Comparison of ENCODE assay signal across 9 cellular contexts in genomic region chr14:100297320-100298300, GRCh38. TPM values are rescaled to one million over a fixed set of nuclear protein-coding genes. Genes with fewer than 3 reads are reported as not detected.
DNase-seq lines count a peak whose midpoint lies in the region; ATAC-seq and TF ChIP-seq lines count a peak whose summit lies in the region.
"Had no signal": no experiment of that assay in that cellular context is flagged by ENCODE, and none has a peak within 500 bp of the region (broad histone marks: within the 10 kb centered on the region; RNA-seq: fewer than 3 reads in every experiment).

No MANE protein-coding gene starts in this region.

- DNase-seq in GDM1 (lab: John Stamatoyannopoulos, UW) (peak; percentile 61), Karpas-422 (peak; percentile 90), dermis microvascular lymphatic vessel endothelial cell (ENCODE audit: low read depth in 2 of 2) (peak; percentile 50 to 70), NCI-H526 (lab: John Stamatoyannopoulos, UW) (no peak), erythroblast (lab: John Stamatoyannopoulos, UW) (no peak), SW480 (ENCODE audit: low spot score) (no peak)
- DNase-seq in naive thymus-derived CD4-positive, alpha-beta T cell, result no peak

- peaks cover 68% of the 10 kb centered on the region for H3K4me1 ChIP-seq in Karpas-422 (ENCODE audit: low read length)
- no peaks in the 10 kb centered on the region for H3K4me1 ChIP-seq in naive thymus-derived CD4-positive, alpha-beta T cell (ENCODE audit: control insufficient read depth in 2 of 2, insufficient read depth in 2 of 2, low read length in 2 of 2)

- 0 out of 2 replicates have a peak, but pooled peaks cover 9% of the 10 kb centered on the region for H4K20me1 ChIP-seq in Karpas-422 (ENCODE audit: insufficient read depth, low read depth, low read length)

- peak; percentile 87 for ATAC-seq in GM21529 (IDR thresholded peaks at IDR 0.05; ENCODE audit: unreplicated experiment)
- ATAC-seq in naive thymus-derived CD4-positive, alpha-beta T cell, result peak; percentile 88

- no peak overlapping the region for H2AFZ ChIP-seq in Karpas-422 (ENCODE audit: low read length)

- H3K27ac ChIP-seq in Karpas-422 (ENCODE audit: low read length), result peak overlapping the region; percentile 77
- no peak overlapping the region for H3K27ac ChIP-seq in naive thymus-derived CD4-positive, alpha-beta T cell (ENCODE audit: low read depth, low read length)

- POLR2A ChIA-PET in naive thymus-derived CD4-positive, alpha-beta T cell (lab: Charles Lee), result no interaction called here

- no peaks in the 10 kb centered on the region for H3K9me2 ChIP-seq in Karpas-422 (replicated peaks; ENCODE audit: insufficient read depth, low read length)

- no peaks in the 10 kb centered on the region for H3K79me2 ChIP-seq in Karpas-422 (ENCODE audit: low read length)

- intact Hi-C loops in naive thymus-derived CD4-positive, alpha-beta T cell (cut with micrococcal nuclease), result no loop called here

- CTCF ChIA-PET in naive thymus-derived CD4-positive, alpha-beta T cell (lab: Charles Lee), result no interaction called here

- no peaks in the 10 kb centered on the region for H3K9me3 Mint-ChIP-seq in naive thymus-derived CD4-positive, alpha-beta T cell

- peak overlapping the region; percentile 46 for H3K4me2 ChIP-seq in Karpas-422 (ENCODE audit: low read depth, low read length, poor library complexity, severe bottlenecking)

- no peaks in the 10 kb centered on the region for H3K36me3 ChIP-seq in Karpas-422 (ENCODE audit: insufficient read depth, low read length)
- H3K36me3 ChIP-seq in naive thymus-derived CD4-positive, alpha-beta T cell (ENCODE audit: control insufficient read depth in 2 of 3, insufficient read depth in 3 of 3, low read length in 3 of 3), result no peaks in the 10 kb centered on the region

- no peak overlapping the region for H3K27ac Mint-ChIP-seq in naive thymus-derived CD4-positive, alpha-beta T cell

- no peaks in the 10 kb centered on the region for H3K36me3 Mint-ChIP-seq in naive thymus-derived CD4-positive, alpha-beta T cell

- no peaks in the 10 kb centered on the region for H3K27me3 ChIP-seq in Karpas-422 (ENCODE audit: low read length)
- H3K27me3 ChIP-seq in naive thymus-derived CD4-positive, alpha-beta T cell (ENCODE audit: control insufficient read depth in 2 of 2, insufficient read depth in 2 of 2, low read length in 2 of 2), result no peaks in the 10 kb centered on the region

- peaks cover 0 to 8% (median 0%) of the 10 kb centered on the region in 7 donors for H3K4me1 Mint-ChIP-seq in naive thymus-derived CD4-positive, alpha-beta T cell

- H3K4me3 ChIP-seq in Karpas-422 (ENCODE audit: low read length), result no peak overlapping the region
- no peak overlapping the region for H3K4me3 ChIP-seq in naive thymus-derived CD4-positive, alpha-beta T cell (ENCODE audit: low read length)

- no peak overlapping the region for H3K4me3 Mint-ChIP-seq in naive thymus-derived CD4-positive, alpha-beta T cell

- H3K9ac ChIP-seq in Karpas-422 (ENCODE audit: low read length), result peak overlapping the region; percentile 54

- TF ChIP-seq POLR2A in erythroblast (IDR thresholded peaks at IDR 0.05; ENCODE audit: low read length), result no peak

- H3K9me3 ChIP-seq in Karpas-422 (ENCODE audit: low read length), result no peaks in the 10 kb centered on the region
- no peaks in the 10 kb centered on the region for H3K9me3 ChIP-seq in naive thymus-derived CD4-positive, alpha-beta T cell (ENCODE audit: control insufficient read depth in 2 of 3, low read length in 3 of 3)

- peaks cover 0 to 2% (median 0%) of the 10 kb centered on the region in 5 donors for H3K27me3 Mint-ChIP-seq in naive thymus-derived CD4-positive, alpha-beta T cell

RNA-seq across cellular contexts. Expression of gene SLC25A29, which starts 8.6 kb away (rescaled TPM):
- 29.4 and 83.8 TPM in 2 replicates for total RNA-seq in Karpas-422 (2014; rRNA removed; shearing (Covaris generic); ENCODE audit: low replicate concordance)
- total RNA-seq in dermis microvascular lymphatic vessel endothelial cell, result 45.6 and 77.6 TPM in 2 replicates
- total RNA-seq in naive thymus-derived CD4-positive, alpha-beta T cell, result 10 to 100 TPM in 3 of 5 experiments, 1 to 10 TPM in 2; 5.9 to 25.6 (median 10.4) TPM
- polyA plus RNA-seq in naive thymus-derived CD4-positive, alpha-beta T cell, result 1 to 10 TPM in 1 of 2 donors, under 1 TPM in 1; 0.38 to 5.3 TPM

RNA-seq across cellular contexts. Expression of gene SLC25A47, which starts 25.5 kb away (rescaled TPM):
- total RNA-seq in Karpas-422 (2014; rRNA removed; shearing (Covaris generic); ENCODE audit: low replicate concordance), result not detected in 2 replicates
- total RNA-seq in dermis microvascular lymphatic vessel endothelial cell, result under 0.01 TPM in 1 of 2 replicates, not detected in the other
- total RNA-seq in naive thymus-derived CD4-positive, alpha-beta T cell, result not detected
- polyA plus RNA-seq in naive thymus-derived CD4-positive, alpha-beta T cell, result not detected
- total RNA-seq: glomerular endothelial cell had no signal

RNA-seq across cellular contexts. Expression of gene YY1, which starts 58.7 kb away (rescaled TPM):
- 95.9 and 115 TPM in 2 replicates for total RNA-seq in Karpas-422 (2014; rRNA removed; shearing (Covaris generic); ENCODE audit: low replicate concordance)
- 37.7 and 42.5 TPM in 2 replicates for total RNA-seq in dermis microvascular lymphatic vessel endothelial cell
- 10 to 100 TPM; 65.8 to 99.7 (median 92.2) TPM for total RNA-seq in naive thymus-derived CD4-positive, alpha-beta T cell
- 10 to 100 TPM; 15.2 to 18.0 TPM for polyA plus RNA-seq in naive thymus-derived CD4-positive, alpha-beta T cell

Comparison
In these comparisons a context has a peak if more than half of its experiments do, and no peak if none do; other contexts are left out.
1. DNase-seq: peak in GDM1 (single experiment), Karpas-422 (single experiment) and dermis microvascular lymphatic vessel endothelial cell (2 of 2); none in naive thymus-derived CD4-positive, alpha-beta T cell (0 of 9), NCI-H526 (0 of 2), erythroblast (0 of 2) and SW480 (single experiment).